In the genomic region with DNA sequence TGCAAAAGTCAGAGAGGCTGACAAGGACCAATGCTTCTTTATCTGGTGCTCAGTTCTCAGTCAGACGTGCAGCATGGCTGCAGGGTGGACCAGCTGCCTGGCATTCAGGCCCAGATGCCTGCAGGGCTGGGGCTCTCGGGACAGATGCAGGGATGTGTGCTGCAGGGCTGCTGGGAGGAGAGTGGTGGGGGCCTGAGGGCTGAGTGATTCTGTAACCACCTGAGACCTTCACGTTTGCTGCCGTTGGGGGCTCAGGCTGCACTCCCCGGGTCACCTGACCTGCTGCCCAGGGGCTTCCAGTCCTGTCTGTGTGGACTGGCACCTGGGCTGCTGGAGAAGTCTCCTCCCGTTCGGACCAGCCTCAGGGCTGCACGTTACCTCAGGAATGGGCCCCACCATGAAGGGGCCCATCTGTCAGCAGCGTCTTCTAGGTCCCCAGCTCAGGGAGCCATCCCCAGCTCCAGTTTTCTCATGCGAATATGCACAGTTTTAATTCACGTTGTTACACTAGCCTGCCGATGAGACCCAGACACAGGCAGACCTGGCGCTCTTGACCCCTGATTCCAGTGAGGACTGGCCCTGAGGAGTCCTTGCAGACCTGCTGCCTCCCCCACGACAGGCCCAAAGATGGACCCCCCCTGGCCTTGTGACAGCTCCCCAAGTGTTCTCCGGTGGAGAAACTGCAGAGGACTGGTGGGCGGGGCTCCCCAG, we compare ENCODE assay signal across 1 cellular context.
TF ChIP-seq lines count a peak whose summit lies in the region.

No MANE protein-coding gene starts in this region.

TF ChIP-seq in K562, 482 proteins besides CTCF, POLR2A, EP300 and RAD21:
- TF ChIP-seq ZNF12 (CRISPR knock-in tag; IDR thresholded peaks at IDR 0.05) (no peak), POLR2G (IDR thresholded peaks at IDR 0.05; ENCODE audit: low read depth, low read length) (0 out of 2 replicates have a peak, but pooled peaks have one; percentile 13)
